Comparison of ENCODE assay signal across 7 cellular contexts in genomic region chr5:163347671-163348070, GRCh38.
DNase-seq lines count a peak whose midpoint lies in the region; ATAC-seq, FAIRE-seq and TF ChIP-seq lines count a peak whose summit lies in the region.

No MANE protein-coding gene starts in this region.

- ATAC-seq in GM21367 (IDR thresholded peaks at IDR 0.05; ENCODE audit: unreplicated experiment) (peak; percentile 73), SK-N-SH treated with all-trans-retinoic acid at 6 μM for 48 hours (peak; percentile 88), K562 (peak; percentile 90)

- no peaks in the 10 kb centered on the region for H3K9me3 Mint-ChIP-seq in immature natural killer cell

- no peak overlapping the region for H3K27ac ChIP-seq in K562 (ENCODE audit: extremely low read depth, low read depth, low read length)

- H3K4me1 Mint-ChIP-seq in immature natural killer cell: no peaks in the 10 kb centered on the region

- H3K9me3 ChIP-seq in K562 (replicated peaks; ENCODE audit: control insufficient read depth, insufficient read depth, low read depth, low read length): no peaks in the 10 kb centered on the region

- H2AFZ ChIP-seq in K562 (ENCODE audit: low read depth, low read length): no peak overlapping the region

- H3K79me2 ChIP-seq in K562 (ENCODE audit: control insufficient read depth, insufficient read depth, low read length): no peaks in the 10 kb centered on the region

- TF ChIP-seq CTCF in K562 (IDR thresholded peaks at IDR 0.05 in 2 of 3, conservative IDR thresholded peaks at IDR 0.05 in 1 of 3; ENCODE audit: insufficient read depth in 2 of 3, low read depth in 1 of 3, low read length in 3 of 3): peak; percentile 67 to 91 (median 74)

- H3K27ac Mint-ChIP-seq in immature natural killer cell: no peak overlapping the region

- TF ChIP-seq EP300 in K562 (IDR thresholded peaks at IDR 0.05; ENCODE audit: low read length): 0 out of 2 replicates have a peak, but pooled peaks have one; percentile 8

- H3K36me3 Mint-ChIP-seq in immature natural killer cell: no peaks in the 10 kb centered on the region

- no peak overlapping the region for H3K4me3 Mint-ChIP-seq in immature natural killer cell

- in situ Hi-C loops in K562 (cut with MboI): no loop called here

- H3K9me1 ChIP-seq in K562 (ENCODE audit: control insufficient read depth, insufficient read depth, low read length): no peaks in the 10 kb centered on the region

- H3K27me3 Mint-ChIP-seq in immature natural killer cell (ENCODE audit: low read depth in 3 of 3): peaks cover 0 to 2% (median 0%) of the 10 kb centered on the region in 3 donors

- H3K4me1 ChIP-seq in K562 (replicated peaks in 1 of 2; ENCODE audit: control insufficient read depth in 2 of 2, insufficient read depth in 2 of 2, low read length in 2 of 2): no peaks in the 10 kb centered on the region; a peak in 2 of 5 replicates

- intact Hi-C loops in K562 (cut with micrococcal nuclease): loop anchor here (1.0 to 5.0 kb wide), 2 partner anchors 61 to 1805 kb away; no protein-coding TSS in a partner anchor

- no peaks in the 10 kb centered on the region for H3K36me3 ChIP-seq in K562 (ENCODE audit: control insufficient read depth, insufficient read depth, low read length)

- no peak overlapping the region for H3K4me2 ChIP-seq in K562 (ENCODE audit: insufficient read depth, low read length)

- no peaks in the 10 kb centered on the region for H3K27me3 ChIP-seq in K562 (ENCODE audit: control insufficient read depth in 2 of 2, insufficient read depth in 2 of 2, low read length in 2 of 2)

- no peak for TF ChIP-seq POLR2A in K562 (conservative IDR thresholded peaks at IDR 0.05)

- BruUV-seq in K562 (replicated peaks; lab: Mats Ljungman, UMichigan): no TSS peak

- no peak overlapping the region for H3K4me3 ChIP-seq in K562

- peak; percentile 44 for FAIRE-seq in K562 (lab: Jason Lieb, UNC)

- CTCF ChIA-PET in K562 (lab: Yijun Ruan, JAX; ENCODE audit: low intra/inter-chr PET ratio): no interaction called here

- H4K20me1 ChIP-seq in K562 (replicated peaks; ENCODE audit: control insufficient read depth, insufficient read depth, low read length): no peaks in the 10 kb centered on the region

- peak; percentile 8 for DNase-seq in GDM1 (lab: John Stamatoyannopoulos, UW)
- DNase-seq in HuH-7 (ENCODE audit: low spot score): peak; percentile 51
- peak; percentile 64 to 80 (median 66) for DNase-seq in K562 (ENCODE audit: extremely low read depth in 1 of 4, low spot score in 3 of 4)
- peak; percentile 21 to 41 (median 33) for DNase-seq in immature natural killer cell
- peak; percentile 2 to 12 for DNase-seq in stimulated activated CD4-positive, alpha-beta T cell treated with anti-CD3 and anti-CD28 coated beads, Interleukin-1b, Interleukin-23, amount 100 ng/mL, for 4 hours (ENCODE audit: low read depth in 2 of 2)

- H3K9ac ChIP-seq in K562 (ENCODE audit: insufficient read depth in 1 of 2, low read depth in 2 of 2, low read length in 2 of 2): no peak overlapping the region

- TF ChIP-seq RAD21 in K562 (CRISPR knock-in tag; conservative IDR thresholded peaks at IDR 0.05 in 1 of 2, IDR thresholded peaks at IDR 0.05 in 1 of 2): peak; percentile 84 to 87

- POLR2A ChIA-PET in K562 (lab: Yijun Ruan, JAX): interaction anchor here (0.7 to 1.2 kb wide), 3 partner anchors 61 to 152 kb away, joined by 3 to 6 read pairs (median 3); no protein-coding TSS in a partner anchor

- 0% methylated on average over 2 of the region's 2 CpGs for WGBS in K562 (ENCODE audit: insufficient coverage, low coverage, missing lambda C conversion rate)

TF ChIP-seq in SK-N-SH treated with all-trans-retinoic acid at 6 μM for 48 hours, 23 proteins besides CTCF, POLR2A, EP300 and RAD21:
- TF ChIP-seq CREB5 (CRISPR knock-in tag; IDR thresholded peaks at IDR 0.05; ENCODE audit: low read depth) (no peak), ZNF70 (CRISPR knock-in tag; IDR thresholded peaks at IDR 0.05) (no peak), OSR1 (CRISPR knock-in tag; IDR thresholded peaks at IDR 0.05) (no peak), CSRNP3 (CRISPR knock-in tag; IDR thresholded peaks at IDR 0.05) (no peak), ZFP3 (CRISPR knock-in tag; IDR thresholded peaks at IDR 0.05) (no peak)

TF ChIP-seq in K562, 482 proteins besides CTCF, POLR2A, EP300 and RAD21:
- TF ChIP-seq RUNX1 (IDR thresholded peaks at IDR 0.05; ENCODE audit: low read depth) (no peak), HNRNPH1 (optimal IDR thresholded peaks at IDR 0.05; ENCODE audit: low read depth, low read length) (no peak), FOXK2 (conservative IDR thresholded peaks at IDR 0.05 in 1 of 2, IDR thresholded peaks at IDR 0.05 in 1 of 2; ENCODE audit: low read depth in 2 of 2) (no peak), TBL1XR1 (IDR thresholded peaks at IDR 0.05; ENCODE audit: low read length in 2 of 2) (0 out of 4 replicates have a peak, but pooled peaks of 1 of the 2 experiments have one; percentile 14), SMC3 (conservative IDR thresholded peaks at IDR 0.05; ENCODE audit: insufficient read depth, low read depth, low read length) (peak; percentile 58; the same call in 1 of the 2 replicates), DEAF1 (CRISPR knock-in tag; IDR thresholded peaks at IDR 0.05) (peak; percentile 73), CEBPB (tag; IDR thresholded peaks at IDR 0.05) (peak; percentile 74), CEBPG (CRISPR knock-in tag; IDR thresholded peaks at IDR 0.05) (no peak), CEBPG (tag; conservative IDR thresholded peaks at IDR 0.05 in 1 of 2, IDR thresholded peaks at IDR 0.05 in 1 of 2) (peak; percentile 65 to 67; a peak in 2 of 4 replicates), RB1 (IDR thresholded peaks at IDR 0.05; ENCODE audit: low read depth) (0 out of 2 replicates have a peak, but pooled peaks have one; percentile 12)

Comparison
In these comparisons a context has a peak if more than half of its experiments do, and no peak if none do; other contexts are left out.
1. DNase-seq: peak in every context shown above with its lines; median percentile 66 in K562; 51 in HuH-7; 33 in immature natural killer cell; 8 in GDM1; 7 in stimulated activated CD4-positive, alpha-beta T cell treated with anti-CD3 and anti-CD28 coated beads, Interleukin-1b, Interleukin-23, amount 100 ng/mL, for 4 hours.